Comparison of ENCODE assay signal across 28 cellular contexts in genomic region chr12:113552760-113553159, GRCh38.
DNase-seq lines count a peak whose midpoint lies in the region; ATAC-seq, FAIRE-seq and TF ChIP-seq lines count a peak whose summit lies in the region.
"Had no signal": no experiment of that assay in that cellular context is flagged by ENCODE, and none has a peak within 500 bp of the region (broad histone marks: within the 10 kb centered on the region; RNA-seq: fewer than 3 reads in every experiment).

No MANE protein-coding gene starts in this region.

- CTCF ChIA-PET in HepG2 (lab: Yijun Ruan, JAX; ENCODE audit: low intra/inter-chr PET ratio, low total read pairs): no interaction called here

- BruUV-seq in HepG2 (replicated peaks; lab: Mats Ljungman, UMichigan): no TSS peak

- H3K9me3 ChIP-seq in HepG2 (ENCODE audit: low read length) (no peaks in the 10 kb centered on the region), right lobe of liver (no peaks in the 10 kb centered on the region), neuronal stem cell (replicated peaks in 1 of 2; ENCODE audit: control insufficient read depth in 2 of 2, insufficient read depth in 1 of 2, low read depth in 1 of 2, low read length in 2 of 2) (peaks cover 0 to 5% of the 10 kb centered on the region in 2 donors)
- H3K9me3 ChIP-seq: BE2C had no signal

- no peak for TF ChIP-seq POLR2A in HepG2 (IDR thresholded peaks at IDR 0.05; ENCODE audit: insufficient read depth in 1 of 2, low read depth in 2 of 2, low read length in 2 of 2)
- TF ChIP-seq POLR2A in right lobe of liver (IDR thresholded peaks at IDR 0.05): no peak

- in situ Hi-C loops in HepG2 (cut with HindIII; ENCODE audit: extremely low pct_ligation_motif_present, low pct_unique_long_range_greater_than_20kb): no loop called here

- no peak overlapping the region for H2BK120ac ChIP-seq in neuronal stem cell (ENCODE audit: low read depth, low read length)

- no peak overlapping the region for H2BK15ac ChIP-seq in neuronal stem cell (ENCODE audit: low read length)

- H4K20me1 ChIP-seq in HepG2 (ENCODE audit: insufficient read depth, low read length): no peaks in the 10 kb centered on the region
- H4K20me1 ChIP-seq: BLaER1 had no signal

- POLR2A ChIA-PET in HepG2 (lab: Yijun Ruan, JAX): no interaction called here

- FAIRE-seq in HepG2 (lab: Jason Lieb, UNC) (no peak), bronchial epithelial cell (lab: Jason Lieb, UNC) (peak; percentile 50)
- FAIRE-seq: A204.1, GM12878, GM12892, GM18507, GM19239 had no signal

- no peak overlapping the region for H3K23ac ChIP-seq in neuronal stem cell (ENCODE audit: low read depth, low read length, poor library complexity)

- H4K91ac ChIP-seq in neuronal stem cell (ENCODE audit: low read depth, low read length, poor library complexity): no peak overlapping the region

- H3K9ac ChIP-seq in HepG2 (ENCODE audit: insufficient read depth, low read depth, low read length) (no peak overlapping the region), neuronal stem cell (ENCODE audit: low read depth, low read length, poor library complexity) (no peak overlapping the region)
- H3K9ac ChIP-seq: BLaER1 had no signal

- TF ChIP-seq RAD21 in HepG2 (CRISPR knock-in tag; IDR thresholded peaks at IDR 0.05): no peak

- H3K27ac ChIP-seq in HepG2 (ENCODE audit: extremely low read length, insufficient read depth, low read length) (no peak overlapping the region), right lobe of liver (no peak overlapping the region), neuronal stem cell (replicated peaks; ENCODE audit: low read length) (no peak overlapping the region)
- H3K27ac ChIP-seq: BLaER1 had no signal

- intact Hi-C loops in HepG2 (cut with micrococcal nuclease; ENCODE audit: unreplicated experiment) (no loop called here), right lobe of liver (cut with DNase I) (no loop called here)

- ATAC-seq in HepG2: no peak
- no peak for ATAC-seq in right lobe of liver
- no peak for ATAC-seq in GM18873 (IDR thresholded peaks at IDR 0.05; ENCODE audit: low FRiP score, unreplicated experiment)
- ATAC-seq in HG03439 (IDR thresholded peaks at IDR 0.05; ENCODE audit: unreplicated experiment): no peak
- ATAC-seq: GM12878 had no signal

- no peaks in the 10 kb centered on the region for H3K79me1 ChIP-seq in neuronal stem cell (ENCODE audit: low read depth, low read length)

- H3K36me3 ChIP-seq in HepG2 (replicated peaks in 1 of 2; ENCODE audit: control insufficient read depth in 1 of 2, insufficient read depth in 2 of 2, low read length in 2 of 2) (no peaks in the 10 kb centered on the region), right lobe of liver (no peaks in the 10 kb centered on the region), bronchial epithelial cell (ENCODE audit: control insufficient read depth, insufficient read depth, low read length) (no peaks in the 10 kb centered on the region), neuronal stem cell (replicated peaks in 1 of 2; ENCODE audit: control insufficient read depth in 2 of 2, insufficient read depth in 2 of 2, low read length in 2 of 2) (no peaks in the 10 kb centered on the region)
- H3K36me3 ChIP-seq: BE2C, BLaER1 had no signal

- 39% methylated on average over 6 of the region's 8 CpGs for WGBS in HepG2 (ENCODE audit: low lambda C conversion rate)
- WGBS in right lobe of liver (ENCODE audit: insufficient coverage, low coverage, low lambda C conversion rate, missing lambda C conversion rate): 50% methylated on average over 4 of the region's 8 CpGs
- no CpG with 5 or more reads among the region's 8 CpGs for WGBS in neuronal stem cell (ENCODE audit: extremely low coverage in 2 of 2, insufficient read length in 2 of 2, insufficient replicate concordance in 1 of 2), 2 donors

- H3K79me2 ChIP-seq in HepG2 (ENCODE audit: insufficient read depth, low read length): no peaks in the 10 kb centered on the region

- no peak overlapping the region for H4K8ac ChIP-seq in neuronal stem cell (ENCODE audit: low read depth, low read length)

- H2AK5ac ChIP-seq in neuronal stem cell (ENCODE audit: low read depth, low read length): peak overlapping the region; percentile 1

- TF ChIP-seq EP300 in HepG2 (IDR thresholded peaks at IDR 0.05; ENCODE audit: low read depth in 2 of 2, low read length in 2 of 2) (no peak), HepG2 (CRISPR knock-in tag; IDR thresholded peaks at IDR 0.05; ENCODE audit: borderline replicate concordance) (no peak)

- no peak for TF ChIP-seq CTCF in HepG2 (CRISPR knock-in tag; IDR thresholded peaks at IDR 0.05)
- no peak for TF ChIP-seq CTCF in right lobe of liver (IDR thresholded peaks at IDR 0.05)
- no peak for TF ChIP-seq CTCF in bronchial epithelial cell (IDR thresholded peaks at IDR 0.05; ENCODE audit: insufficient read depth, low read length, severe bottlenecking)

- peak overlapping the region; percentile 19 for H3K4ac ChIP-seq in neuronal stem cell (ENCODE audit: low read length)

- H3K14ac ChIP-seq in neuronal stem cell (ENCODE audit: low read length): no peak overlapping the region

- H3K4me1 ChIP-seq in HepG2 (ENCODE audit: insufficient read depth, low read length) (no peaks in the 10 kb centered on the region), right lobe of liver (no peaks in the 10 kb centered on the region), neuronal stem cell (ENCODE audit: control insufficient read depth in 2 of 2, insufficient read depth in 1 of 2, low read depth in 1 of 2, low read length in 2 of 2) (peaks cover 0 to 2% of the 10 kb centered on the region in 2 donors)
- H3K4me1 ChIP-seq: BE2C, BLaER1 had no signal

- no peak overlapping the region for H2BK12ac ChIP-seq in neuronal stem cell (ENCODE audit: low read length)

- DNase-seq in HepG2 (ENCODE audit: low spot score) (no peak), right lobe of liver (no peak), bronchial epithelial cell (ENCODE audit: low read depth) (no peak), neuronal stem cell (ENCODE audit: low spot score) (no peak), GOT3 (lab: John Stamatoyannopoulos, UW) (no peak)
- DNase-seq: 8988T; ACHN; BE2C; C1 segment of cervical spinal cord; CD4-positive, alpha-beta memory T cell; CD4-positive, CD25-positive, alpha-beta regulatory T cell; CD8-positive, alpha-beta memory T cell; COR-L47; DMS 273 treated with DMSO at 0.1 percent for 48 hours; DMS153; DMS53; DMS79; DND-41; EL; GDM1 had no signal

- H3K18ac ChIP-seq in neuronal stem cell (ENCODE audit: low read length): peak overlapping the region; percentile 50

- peaks cover 0 to 2% of the 10 kb centered on the region in 2 experiments; a peak in 1 of 5 replicates for H3K27me3 ChIP-seq in HepG2 (ENCODE audit: control insufficient read depth in 1 of 2, insufficient read depth in 2 of 2, low read length in 2 of 2)
- H3K27me3 ChIP-seq in right lobe of liver: no peaks in the 10 kb centered on the region
- H3K27me3 ChIP-seq in bronchial epithelial cell (ENCODE audit: control insufficient read depth, insufficient read depth, low read length): no peaks in the 10 kb centered on the region
- H3K27me3 ChIP-seq in neuronal stem cell (ENCODE audit: control insufficient read depth in 3 of 3, insufficient read depth in 3 of 3, low read depth in 1 of 3, low read length in 3 of 3): peaks cover 0 to 8% (median 0%) of the 10 kb centered on the region in 3 experiments
- H3K27me3 ChIP-seq: BLaER1 had no signal

- H3K4me2 ChIP-seq in HepG2 (ENCODE audit: low read depth, low read length) (no peak overlapping the region), neuronal stem cell (ENCODE audit: insufficient read depth, low read length, poor library complexity, severe bottlenecking) (no peak overlapping the region)
- H3K4me2 ChIP-seq: BLaER1 had no signal

- H2AFZ ChIP-seq in HepG2 (ENCODE audit: low read length): no peak overlapping the region
- no peak overlapping the region for H2AFZ ChIP-seq in neuronal stem cell (ENCODE audit: low read length)

- no peak overlapping the region for H2BK5ac ChIP-seq in neuronal stem cell (ENCODE audit: low read length)

- H3K4me3 ChIP-seq in HepG2 (replicated peaks in 1 of 3; ENCODE audit: insufficient read depth in 1 of 3, low read depth in 2 of 3, low read length in 3 of 3): no peak overlapping the region
- H3K4me3 ChIP-seq in right lobe of liver: no peak overlapping the region
- H3K4me3 ChIP-seq in bronchial epithelial cell (ENCODE audit: low read depth, low read length): no peak overlapping the region
- no peak overlapping the region for H3K4me3 ChIP-seq in neuronal stem cell (ENCODE audit: low read length in 2 of 2)
- H3K4me3 ChIP-seq: BLaER1, GM12878 had no signal

TF ChIP-seq in HepG2, 621 proteins besides CTCF, POLR2A, EP300 and RAD21:
- TF ChIP-seq ELK4 (CRISPR knock-in tag; IDR thresholded peaks at IDR 0.05; ENCODE audit: borderline replicate concordance): no peak
- peak; percentile 91 for TF ChIP-seq ZNF768 (CRISPR knock-in tag; IDR thresholded peaks at IDR 0.05)
